Comparison of ENCODE assay signal across 8 cellular contexts in the genomic region with DNA sequence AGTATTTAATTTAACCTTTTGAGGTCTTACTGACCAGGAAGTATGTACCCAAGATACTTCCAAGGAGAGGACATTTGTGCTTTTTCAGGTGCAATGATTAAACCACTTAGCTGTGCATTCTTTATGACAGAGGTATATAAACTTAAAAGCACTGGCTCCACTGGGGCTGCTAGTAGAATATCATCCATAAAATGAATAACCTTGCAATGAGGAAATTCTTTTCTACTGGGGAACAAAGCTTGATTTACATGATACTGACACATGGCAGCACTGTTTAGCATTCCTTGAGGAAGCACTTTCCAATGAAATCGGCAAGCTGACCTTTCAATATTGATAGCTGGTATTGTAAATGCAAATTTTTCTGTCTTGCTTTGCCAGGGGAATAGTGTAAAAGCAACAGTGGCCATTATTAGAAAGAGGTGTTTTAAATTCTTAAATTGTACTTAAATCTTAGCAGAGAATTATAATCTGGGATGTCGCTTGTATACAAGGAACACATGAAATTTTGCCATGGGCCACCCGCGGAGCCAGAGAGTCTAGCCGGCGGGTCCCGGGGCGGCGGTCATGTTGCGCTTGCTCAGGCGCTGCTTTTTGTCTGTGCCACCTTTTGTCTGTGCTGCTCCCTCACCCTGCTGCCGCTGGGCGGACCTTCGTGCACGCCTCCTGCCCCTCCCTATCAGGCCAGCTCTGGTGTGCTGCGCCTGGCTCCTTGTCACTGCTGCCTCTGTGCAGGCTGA. TPM values are rescaled to one million over a fixed set of nuclear protein-coding genes. Genes with fewer than 3 reads are reported as not detected.
DNase-seq lines count a peak whose midpoint lies in the region; FAIRE-seq and TF ChIP-seq lines count a peak whose summit lies in the region.

No MANE protein-coding gene starts in this region.

- no peaks in the 10 kb centered on the region for H3F3A ChIP-seq in DOHH2 (ENCODE audit: control insufficient read depth, insufficient read depth)

- H3K79me2 ChIP-seq in DOHH2 (ENCODE audit: control insufficient read depth, low read length), result no peaks in the 10 kb centered on the region
- H3K79me2 ChIP-seq in osteoblast (ENCODE audit: insufficient read depth, low read length), result no peaks in the 10 kb centered on the region

- H3K4me2 ChIP-seq in DOHH2 (ENCODE audit: low read length), result peak overlapping the region; percentile 43
- H3K4me2 ChIP-seq in osteoblast (ENCODE audit: insufficient read depth, low read length), result peak overlapping the region; percentile 74

- H3K9me3 ChIP-seq in DOHH2 (ENCODE audit: control insufficient read depth, insufficient read depth, low read length), result no peaks in the 10 kb centered on the region
- no peaks in the 10 kb centered on the region for H3K9me3 ChIP-seq in osteoblast (ENCODE audit: low read depth, low read length)
- no peaks in the 10 kb centered on the region for H3K9me3 ChIP-seq in tibial artery

- H3K4me1 ChIP-seq in DOHH2 (ENCODE audit: control insufficient read depth, low read length), result no peaks in the 10 kb centered on the region
- H3K4me1 ChIP-seq in osteoblast (ENCODE audit: insufficient read depth, low read length), result no peaks in the 10 kb centered on the region
- peaks cover 0 to 12% (median 10%) of the 10 kb centered on the region in 4 donors for H3K4me1 ChIP-seq in tibial artery

- H4K20me1 ChIP-seq in DOHH2 (ENCODE audit: control insufficient read depth, insufficient read depth, low read depth, low read length), result no peaks in the 10 kb centered on the region
- peaks cover 2% of the 10 kb centered on the region for H4K20me1 ChIP-seq in osteoblast (ENCODE audit: insufficient read depth, low read length)

- H2AFZ ChIP-seq in osteoblast (ENCODE audit: low read length), result peak overlapping the region; percentile 44

- H3K9me2 ChIP-seq in DOHH2 (replicated peaks; ENCODE audit: control insufficient read depth, low read length), result no peaks in the 10 kb centered on the region

- no peak overlapping the region; the same call in 1 of the 2 replicates for H3K4me3 ChIP-seq in DOHH2 (ENCODE audit: low read length)
- peak overlapping the region; percentile 51 for H3K4me3 ChIP-seq in osteoblast (ENCODE audit: insufficient read depth, low read length)
- peak overlapping the region; percentile 23 to 43 for H3K4me3 ChIP-seq in tibial artery

- DNase-seq in H54 (ENCODE audit: insufficient read length, low spot score) (peak; percentile 93), LoVo (ENCODE audit: low spot score) (peak; percentile 80), SHP77 treated with DMSO at 0.1 percent for 48 hours (lab: John Stamatoyannopoulos, UW) (peak; percentile 68), frontal cortex (ENCODE audit: low spot score in 2 of 2) (peak; percentile 33 to 76), osteoblast (ENCODE audit: insufficient read length, low spot score, missing footprints) (peak; percentile 96), tibial artery (peak; percentile 67 to 84)
- DNase-seq in activated gamma-delta T cell treated with anti-CD3 and anti-CD28 coated beads, Interleukin-2, amount 50 U/mL, for 16 hours (ENCODE audit: low read depth), result peak; percentile 55

- H3K27me3 ChIP-seq in DOHH2 (ENCODE audit: control insufficient read depth, low read length) (no peaks in the 10 kb centered on the region), osteoblast (ENCODE audit: insufficient read depth, low read length) (peaks cover 4% of the 10 kb centered on the region), tibial artery (no peaks in the 10 kb centered on the region)

- intact Hi-C loops in tibial artery (cut with DNase I; ENCODE audit: low total_unique reads), result no loop called here

- peak; percentile 78 for FAIRE-seq in H54 (lab: Jason Lieb, UNC)
- no peak for FAIRE-seq in frontal cortex (lab: Jason Lieb, UNC)

- TF ChIP-seq POLR2A in H54 (IDR thresholded peaks at IDR 0.05; ENCODE audit: low read depth, low read length), result no peak

- no peak overlapping the region for H3K27ac ChIP-seq in DOHH2 (ENCODE audit: low read depth, low read length)
- H3K27ac ChIP-seq in osteoblast (ENCODE audit: low read depth, low read length), result no peak overlapping the region
- peak overlapping the region in 1 of 2 donors; percentile 10 for H3K27ac ChIP-seq in tibial artery

- TF ChIP-seq CTCF in DOHH2 (IDR thresholded peaks at IDR 0.05; ENCODE audit: low read depth, low read length, poor library complexity, severe bottlenecking) (no peak), osteoblast (IDR thresholded peaks at IDR 0.05; ENCODE audit: extremely low read depth, low read depth, low read length) (no peak), tibial artery (IDR thresholded peaks at IDR 0.05) (peak; percentile 24 to 28)

- H3K36me3 ChIP-seq in DOHH2 (ENCODE audit: control insufficient read depth, low read length), result no peaks in the 10 kb centered on the region
- H3K36me3 ChIP-seq in osteoblast (ENCODE audit: insufficient read depth, low read length), result no peaks in the 10 kb centered on the region
- H3K36me3 ChIP-seq in tibial artery, result peaks cover 0 to 16% (median 0%) of the 10 kb centered on the region in 3 donors

RNA-seq across cellular contexts. Expression of a gene that starts 20.9 kb away (rescaled TPM):
- total RNA-seq in frontal cortex (106 TPM), osteoblast (55.7 and 64.8 TPM in 2 replicates)

RNA-seq across cellular contexts. Expression of a gene that starts 37.0 kb away (rescaled TPM):
- total RNA-seq in frontal cortex (53.0 TPM), osteoblast (13.6 and 19.2 TPM in 2 replicates)

Comparison
In these comparisons a context has a peak if more than half of its experiments do, and no peak if none do; other contexts are left out.
1. CTCF ChIP-seq: peak in tibial artery (2 of 2); none in DOHH2 (single experiment) and osteoblast (single experiment).
2. Peak in every context shown above with its lines, with median percentiles within 50 percentile points of each other: DNase-seq.